Comparison of ENCODE assay signal across 18 cellular contexts in genomic region chr9:25724424-25724823, GRCh38. TPM values are rescaled to one million over a fixed set of nuclear protein-coding genes. Genes with fewer than 3 reads are reported as not detected.
DNase-seq lines count a peak whose midpoint lies in the region; ATAC-seq and TF ChIP-seq lines count a peak whose summit lies in the region.
"Had no signal": no experiment of that assay in that cellular context is flagged by ENCODE, and none has a peak within 500 bp of the region (broad histone marks: within the 10 kb centered on the region; RNA-seq: fewer than 3 reads in every experiment).

No MANE protein-coding gene starts in this region.

- H3K9ac ChIP-seq in SK-N-MC (ENCODE audit: insufficient read length), result no peak overlapping the region
- no peak overlapping the region for H3K9ac ChIP-seq in skeletal muscle satellite cell (ENCODE audit: low read depth, low read length)

- H3K27ac Mint-ChIP-seq in HFFc6, result no peak overlapping the region
- H3K27ac Mint-ChIP-seq: activated naive CD4-positive, alpha-beta T cell treated with anti-CD3 and anti-CD28 coated beads, Interleukin-2, amount 50 U/mL, for 72 hours; CD4-positive, CD25-positive, alpha-beta regulatory T cell had no signal

- DNase-seq in HFFc6 (peak; percentile 8), SK-N-MC (ENCODE audit: low read depth, low spot score) (peak; percentile 48), fibroblast of mammary gland (ENCODE audit: low read depth) (peak; percentile 65), DMS53 treated with DMSO at 0.1 percent for 48 hours (lab: John Stamatoyannopoulos, UW; ENCODE audit: unreplicated experiment) (no peak), aorta (no peak), superior temporal gyrus (ENCODE audit: extremely low spot score) (no peak)
- DNase-seq: activated CD4-positive, alpha-beta T cell treated with anti-CD3 and anti-CD28 coated beads, Interleukin-2, amount 50 U/mL, for 1 hour; activated T-cell treated with anti-CD3 and anti-CD28 coated beads, Interleukin-2, amount 50 U/mL, for 1 hour; CD4-positive, CD25-positive, alpha-beta regulatory T cell; midbrain; Right ventricle myocardium superior; stimulated activated CD4-positive, alpha-beta T cell treated with anti-CD3 and anti-CD28 coated beads, Interleukin-2, amount 100 ng/mL, for 48 hours had no signal

- H3K4me3 Mint-ChIP-seq in HFFc6, result peak overlapping the region; percentile 59; the same call in 1 of the 2 replicates
- H3K4me3 Mint-ChIP-seq: CD4-positive, CD25-positive, alpha-beta regulatory T cell had no signal

- TF ChIP-seq CTCF in HFFc6 (IDR thresholded peaks at IDR 0.05), result no peak
- no peak for TF ChIP-seq CTCF in fibroblast of mammary gland (conservative IDR thresholded peaks at IDR 0.05; ENCODE audit: control insufficient read depth, insufficient read depth, low read depth, low read length)

- H3K27ac ChIP-seq in SK-N-MC, result no peak overlapping the region
- H3K27ac ChIP-seq in aorta (ENCODE audit: low read depth in 1 of 2, low read length in 2 of 2), result no peak overlapping the region
- H3K27ac ChIP-seq: neutrophil had no signal

- H3K9me3 ChIP-seq in SK-N-MC (ENCODE audit: low read depth, low read length), result no peaks in the 10 kb centered on the region
- no peaks in the 10 kb centered on the region for H3K9me3 ChIP-seq in skeletal muscle satellite cell (replicated peaks; ENCODE audit: low read length)
- no peaks in the 10 kb centered on the region for H3K9me3 ChIP-seq in aorta (ENCODE audit: control insufficient read depth, low read length)
- H3K9me3 ChIP-seq: neutrophil had no signal

- peak overlapping the region; percentile 61 for H3K4me2 ChIP-seq in skeletal muscle satellite cell (ENCODE audit: low read length)

- H3K4me1 ChIP-seq in skeletal muscle satellite cell (ENCODE audit: control insufficient read depth, insufficient read depth, low read length), result no peaks in the 10 kb centered on the region
- H3K4me1 ChIP-seq in aorta (ENCODE audit: control insufficient read depth in 1 of 2, insufficient read depth in 2 of 2, low read length in 2 of 2), result no peaks in the 10 kb centered on the region

- H3K27me3 ChIP-seq in skeletal muscle satellite cell (ENCODE audit: control insufficient read depth, insufficient read depth, low read length), result no peaks in the 10 kb centered on the region
- H3K27me3 ChIP-seq in aorta (ENCODE audit: control insufficient read depth in 1 of 2, insufficient read depth in 2 of 2, low read length in 1 of 2), result no peaks in the 10 kb centered on the region
- H3K27me3 ChIP-seq: neutrophil had no signal

- no peaks in the 10 kb centered on the region for H3K4me1 Mint-ChIP-seq in HFFc6 (ENCODE audit: low read depth)
- H3K4me1 Mint-ChIP-seq: CD4-positive, CD25-positive, alpha-beta regulatory T cell had no signal

- intact Hi-C loops in aorta (cut with DNase I), result no loop called here

- no peaks in the 10 kb centered on the region for H3K36me3 ChIP-seq in SK-N-MC (ENCODE audit: insufficient read depth, low read length)
- H3K36me3 ChIP-seq in skeletal muscle satellite cell (ENCODE audit: insufficient read depth, low read length), result no peaks in the 10 kb centered on the region
- H3K36me3 ChIP-seq in aorta (ENCODE audit: control insufficient read depth in 1 of 2, insufficient read depth in 2 of 2, low read length in 1 of 2), result no peaks in the 10 kb centered on the region
- H3K36me3 ChIP-seq: neutrophil had no signal

- H3K36me3 Mint-ChIP-seq in HFFc6 (ENCODE audit: low read depth), result no peaks in the 10 kb centered on the region
- H3K36me3 Mint-ChIP-seq: activated naive CD4-positive, alpha-beta T cell treated with anti-CD3 and anti-CD28 coated beads, Interleukin-2, amount 50 U/mL, for 72 hours; CD4-positive, CD25-positive, alpha-beta regulatory T cell had no signal

- H3K4me3 ChIP-seq in SK-N-MC, result no peak overlapping the region
- H3K4me3 ChIP-seq in fibroblast of mammary gland (ENCODE audit: control insufficient read depth, low read depth, low read length), result no peak overlapping the region
- H3K4me3 ChIP-seq in skeletal muscle satellite cell (ENCODE audit: low read length), result peak overlapping the region; percentile 21
- no peak overlapping the region for H3K4me3 ChIP-seq in aorta (ENCODE audit: low read length in 2 of 2)

- WGBS in aorta, 2 donors, result 76 to 81% methylated on average over 3 of the region's 3 CpGs

- no peaks in the 10 kb centered on the region; the same call in 1 of the 2 replicates for H3K27me3 Mint-ChIP-seq in HFFc6 (ENCODE audit: insufficient read depth)
- H3K27me3 Mint-ChIP-seq: CD4-positive, CD25-positive, alpha-beta regulatory T cell had no signal

- no peak for ATAC-seq in aorta (ENCODE audit: low FRiP score)
- ATAC-seq: activated naive CD4-positive, alpha-beta T cell treated with anti-CD3 and anti-CD28 coated beads, Interleukin-2, amount 50 U/mL, for 72 hours; HCT116; sciatic nerve had no signal

- H3K9me3 Mint-ChIP-seq in HFFc6, result peaks cover 5% of the 10 kb centered on the region; the same call in 1 of the 2 replicates

RNA-seq across cellular contexts. Expression of gene TUSC1, which starts 46.2 kb away (rescaled TPM):
- total RNA-seq in HFFc6 (2021; fragmentation: NEBNext Ultra II Directional; extraction: Animal tissue kit (Norgen Biotek cat#: 25700)), result 1 to 10 TPM in 4 of 6 experiments, under 1 TPM in 2; 0.31 to 4.0 (median 3.2) TPM
- 6.6 and 10.9 TPM in 2 replicates for total RNA-seq in skeletal muscle satellite cell (2012; rRNA removed)
- total RNA-seq in aorta, result 10 to 100 TPM; 12.6 to 22.1 TPM
- 10 to 100 TPM in 1 of 2 donors, 1 to 10 TPM in 1; 9.0 to 22.4 TPM for polyA plus RNA-seq in aorta
- total RNA-seq: CD4-positive, CD25-positive, alpha-beta regulatory T cell; Daoy had no signal

Comparison
In these comparisons a context has a peak if more than half of its experiments do, and no peak if none do; other contexts are left out.
1. DNase-seq: peak in HFFc6 (single experiment), SK-N-MC (single experiment) and fibroblast of mammary gland (single experiment); none in DMS53 treated with DMSO at 0.1 percent for 48 hours (single experiment), aorta (0 of 2) and superior temporal gyrus (single experiment).